In the genomic region with DNA sequence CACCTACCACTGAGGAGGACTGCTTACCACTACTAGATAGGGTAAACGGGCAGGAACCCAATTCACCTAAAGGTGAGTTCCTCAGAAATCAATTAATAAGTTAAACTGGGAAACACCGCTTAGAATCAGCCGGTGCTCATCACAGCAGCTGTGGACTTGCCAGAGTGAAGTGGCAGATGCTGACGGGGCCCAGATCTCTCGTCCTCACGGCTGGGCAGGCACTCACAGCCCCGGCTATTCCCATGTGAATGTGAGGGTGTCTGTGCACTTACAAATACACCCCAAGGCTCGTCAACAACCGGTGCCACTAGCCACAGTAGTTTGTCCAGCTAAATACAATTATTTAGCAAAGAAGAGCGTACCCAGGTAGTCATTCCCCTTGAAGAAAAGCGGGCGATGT, we compare ENCODE assay signal across 20 cellular contexts. TPM values are rescaled to one million over a fixed set of nuclear protein-coding genes. Genes with fewer than 3 reads are reported as not detected.
DNase-seq lines count a peak whose midpoint lies in the region; ATAC-seq and TF ChIP-seq lines count a peak whose summit lies in the region.
"Had no signal": no experiment of that assay in that cellular context is flagged by ENCODE, and none has a peak within 500 bp of the region (broad histone marks: within the 10 kb centered on the region; RNA-seq: fewer than 3 reads in every experiment).

No MANE protein-coding gene starts in this region.

- no peaks in the 10 kb centered on the region for H3K9me3 ChIP-seq in DND-41 (ENCODE audit: insufficient read depth, low read length, severe bottlenecking)
- H3K9me3 ChIP-seq: BE2C, MG63 had no signal

- ATAC-seq in activated naive CD8-positive, alpha-beta T cell treated with anti-CD3 and anti-CD28 coated beads, Interleukin-2, amount 10 ng/mL, durations not matched to agents 7 days and 5 days (ENCODE audit: low read depth) = no peak
- ATAC-seq in DND-41 (ENCODE audit: insufficient read depth, low read depth) (no peak), HG03025 (IDR thresholded peaks at IDR 0.05; ENCODE audit: low FRiP score, unreplicated experiment) (no peak)

- peak overlapping the region; percentile 22 for H3K4me3 Mint-ChIP-seq in activated naive CD8-positive, alpha-beta T cell treated with anti-CD3 and anti-CD28 coated beads, Interleukin-2, amount 10 ng/mL, durations not matched to agents 7 days and 5 days
- no peak overlapping the region for H3K4me3 Mint-ChIP-seq in activated naive CD8-positive, alpha-beta T cell treated with anti-CD3 and anti-CD28 coated beads for 36 hours
- H3K4me3 Mint-ChIP-seq: CD8-positive, alpha-beta memory T cell had no signal

- H3K27ac ChIP-seq in DND-41 (ENCODE audit: low read length) (peak overlapping the region; percentile 99), dorsolateral prefrontal cortex (peak overlapping the region in 36 of 59 donors; percentile 5 to 76 (median 41))
- H3K27ac ChIP-seq: PC-9 had no signal

- H3K4me1 Mint-ChIP-seq in activated naive CD8-positive, alpha-beta T cell treated with anti-CD3 and anti-CD28 coated beads, Interleukin-2, amount 10 ng/mL, durations not matched to agents 7 days and 5 days = peaks cover 43% of the 10 kb centered on the region
- H3K4me1 Mint-ChIP-seq in activated naive CD8-positive, alpha-beta T cell treated with anti-CD3 and anti-CD28 coated beads for 36 hours = peaks cover 37% of the 10 kb centered on the region

- DNase-seq in activated naive CD8-positive, alpha-beta T cell treated with anti-CD3 and anti-CD28 coated beads, Interleukin-2, amount 10 ng/mL, durations not matched to agents 7 days and 5 days = no peak
- no peak for DNase-seq in activated naive CD8-positive, alpha-beta T cell treated with anti-CD3 and anti-CD28 coated beads for 36 hours
- DNase-seq in DND-41 (no peak), NCI-H2171 (lab: John Stamatoyannopoulos, UW) (peak; percentile 39), dorsolateral prefrontal cortex (no peak), G401 (ENCODE audit: low spot score) (no peak)
- no peak for DNase-seq in activated T-cell treated with anti-CD3 and anti-CD28 coated beads, Interleukin-2, amount 50 U/mL, for 48 hours
- DNase-seq: 8988T; BE2C; CD8-positive, alpha-beta memory T cell; GOT3; MG63; NCI-H1105 treated with DMSO at 0.1 percent for 48 hours; NCI-H1694 treated with DMSO at 0.1 percent for 48 hours; NCI-H2107; NCI-H345; NCI-H526; PC-9 had no signal

- no peak overlapping the region for H2AFZ ChIP-seq in DND-41 (ENCODE audit: low read depth, low read length)
- H2AFZ ChIP-seq: PC-9 had no signal

- H3K79me2 ChIP-seq in DND-41 (ENCODE audit: insufficient read depth, low read length) = peaks cover 46% of the 10 kb centered on the region

- no peaks in the 10 kb centered on the region for H3K9me3 Mint-ChIP-seq in activated naive CD8-positive, alpha-beta T cell treated with anti-CD3 and anti-CD28 coated beads, Interleukin-2, amount 10 ng/mL, durations not matched to agents 7 days and 5 days
- no peaks in the 10 kb centered on the region for H3K9me3 Mint-ChIP-seq in activated naive CD8-positive, alpha-beta T cell treated with anti-CD3 and anti-CD28 coated beads for 36 hours
- H3K9me3 Mint-ChIP-seq: CD8-positive, alpha-beta memory T cell had no signal

- TF ChIP-seq CTCF in DND-41 (IDR thresholded peaks at IDR 0.05; ENCODE audit: borderline replicate concordance, extremely low read depth, low read length, poor library complexity, severe bottlenecking) = no peak
- TF ChIP-seq CTCF in dorsolateral prefrontal cortex (IDR thresholded peaks at IDR 0.05 in 54 of 56, conservative IDR thresholded peaks at IDR 0.05 in 2 of 56; ENCODE audit: low read depth in 1 of 56, partially characterized antibody in 56 of 56) = no peak

- peaks cover 76% of the 10 kb centered on the region for H3K4me1 ChIP-seq in DND-41 (ENCODE audit: insufficient read depth, low read length)
- H3K4me1 ChIP-seq: BE2C had no signal

- H3K4me3 ChIP-seq in DND-41 (ENCODE audit: low read depth in 1 of 2, low read length in 2 of 2) = peak overlapping the region in 1 of 2 experiments; percentile 49; a peak in 2 of 4 replicates
- no peak overlapping the region for H3K4me3 ChIP-seq in dorsolateral prefrontal cortex
- H3K4me3 ChIP-seq: MG63, PC-9 had no signal

- no peaks in the 10 kb centered on the region for H3K27me3 Mint-ChIP-seq in activated naive CD8-positive, alpha-beta T cell treated with anti-CD3 and anti-CD28 coated beads, Interleukin-2, amount 10 ng/mL, durations not matched to agents 7 days and 5 days
- H3K27me3 Mint-ChIP-seq in activated naive CD8-positive, alpha-beta T cell treated with anti-CD3 and anti-CD28 coated beads for 36 hours = no peaks in the 10 kb centered on the region
- H3K27me3 Mint-ChIP-seq: CD8-positive, alpha-beta memory T cell had no signal

- peak overlapping the region; percentile 60 for H3K9ac ChIP-seq in DND-41 (ENCODE audit: low read depth, low read length)

- peaks cover 78% of the 10 kb centered on the region for H3K36me3 ChIP-seq in DND-41 (ENCODE audit: insufficient read depth, low read length)

- H3K27me3 ChIP-seq in DND-41 (ENCODE audit: insufficient read depth, low read length, poor library complexity) = no peaks in the 10 kb centered on the region
- H3K27me3 ChIP-seq in dorsolateral prefrontal cortex = no peaks in the 10 kb centered on the region
- H3K27me3 ChIP-seq: BE2C, MG63 had no signal

- H3K36me3 Mint-ChIP-seq in activated naive CD8-positive, alpha-beta T cell treated with anti-CD3 and anti-CD28 coated beads, Interleukin-2, amount 10 ng/mL, durations not matched to agents 7 days and 5 days = peaks cover 30% of the 10 kb centered on the region
- H3K36me3 Mint-ChIP-seq in activated naive CD8-positive, alpha-beta T cell treated with anti-CD3 and anti-CD28 coated beads for 36 hours = peaks cover 31% of the 10 kb centered on the region

- intact Hi-C loops in dorsolateral prefrontal cortex (cut with DNase I) = loop anchor here (10.0 kb wide), 2 partner anchors 98 to 398 kb away; a partner anchor contains a TSS

- H4K20me1 ChIP-seq in DND-41 (ENCODE audit: insufficient read depth, low read length) = no peaks in the 10 kb centered on the region

- in situ Hi-C loops in G401 (cut with HindIII; ENCODE audit: low sequenced_read_pairs) = loop anchor here (10.0 kb wide), 1 partner anchor 58 kb away; a partner anchor contains a TSS

- H3K27ac Mint-ChIP-seq in activated naive CD8-positive, alpha-beta T cell treated with anti-CD3 and anti-CD28 coated beads, Interleukin-2, amount 10 ng/mL, durations not matched to agents 7 days and 5 days = no peak overlapping the region
- no peak overlapping the region for H3K27ac Mint-ChIP-seq in activated naive CD8-positive, alpha-beta T cell treated with anti-CD3 and anti-CD28 coated beads for 36 hours

- H3K4me2 ChIP-seq in DND-41 (ENCODE audit: insufficient read depth, low read length) = peak overlapping the region; percentile 77
- H3K4me2 ChIP-seq: PC-9 had no signal

- POLR2A ChIA-PET in activated naive CD8-positive, alpha-beta T cell treated with anti-CD3 and anti-CD28 coated beads, Interleukin-2, amount 10 ng/mL, durations not matched to agents 7 days and 5 days (lab: Charles Lee) = interaction anchor here (1.2 to 1.3 kb wide), 2 partner anchors 100 to 103 kb away, joined by 3 to 6 read pairs; a partner anchor contains a TSS

RNA-seq across cellular contexts. Expression of a gene that starts 29.7 kb away (rescaled TPM):
- 10 to 100 TPM; 73.2 to 85.4 TPM for total RNA-seq in activated naive CD8-positive, alpha-beta T cell treated with anti-CD3 and anti-CD28 coated beads, Interleukin-2, amount 10 ng/mL, durations not matched to agents 7 days and 5 days
- total RNA-seq in activated naive CD8-positive, alpha-beta T cell treated with anti-CD3 and anti-CD28 coated beads for 36 hours = 10 to 100 TPM; 29.6 to 30.2 TPM
- 100 to 1,000 TPM in 44 of 120 experiments, 10 to 100 TPM in 76; 70.0 to 125 (median 95.6) TPM for total RNA-seq in dorsolateral prefrontal cortex
- total RNA-seq in G401 (2014; rRNA removed; shearing (Covaris generic)) = 52.5 and 70.6 TPM in 2 replicates

RNA-seq across cellular contexts. Expression of a gene that starts 44.4 kb away (rescaled TPM):
- not detected for total RNA-seq in activated naive CD8-positive, alpha-beta T cell treated with anti-CD3 and anti-CD28 coated beads, Interleukin-2, amount 10 ng/mL, durations not matched to agents 7 days and 5 days
- not detected for total RNA-seq in activated naive CD8-positive, alpha-beta T cell treated with anti-CD3 and anti-CD28 coated beads for 36 hours
- total RNA-seq in dorsolateral prefrontal cortex = 10 to 100 TPM in 1 of 120 experiments, 1 to 10 TPM in 112, under 1 TPM in 3, not detected in 4; 0.41 to 11.8 (median 3.7) TPM
- not detected in 2 replicates for total RNA-seq in G401 (2014; rRNA removed; shearing (Covaris generic))
- total RNA-seq: CD8-positive, alpha-beta memory T cell; Daoy; PC-9 had no signal

RNA-seq across cellular contexts. Expression of a gene that starts 58.0 kb away (rescaled TPM):
- total RNA-seq in activated naive CD8-positive, alpha-beta T cell treated with anti-CD3 and anti-CD28 coated beads, Interleukin-2, amount 10 ng/mL, durations not matched to agents 7 days and 5 days = 10 to 100 TPM; 10.7 to 12.5 TPM
- 10 to 100 TPM; 13.2 to 13.9 TPM for total RNA-seq in activated naive CD8-positive, alpha-beta T cell treated with anti-CD3 and anti-CD28 coated beads for 36 hours
- 10 to 100 TPM; 21.5 to 75.4 (median 50.4) TPM for total RNA-seq in dorsolateral prefrontal cortex
- 37.9 and 44.8 TPM in 2 replicates for total RNA-seq in G401 (2014; rRNA removed; shearing (Covaris generic))

RNA-seq across cellular contexts. Expression of a gene that starts 58.1 kb away (rescaled TPM):
- not detected for total RNA-seq in activated naive CD8-positive, alpha-beta T cell treated with anti-CD3 and anti-CD28 coated beads, Interleukin-2, amount 10 ng/mL, durations not matched to agents 7 days and 5 days
- under 1 TPM in 1 of 2 experiments, not detected in 1; 0.33 TPM for total RNA-seq in activated naive CD8-positive, alpha-beta T cell treated with anti-CD3 and anti-CD28 coated beads for 36 hours
- 10 to 100 TPM in 40 of 120 experiments, 1 to 10 TPM in 80; 3.6 to 19.7 (median 8.5) TPM for total RNA-seq in dorsolateral prefrontal cortex
- total RNA-seq in G401 (2014; rRNA removed; shearing (Covaris generic)) = not detected in 2 replicates
- total RNA-seq: Daoy had no signal
